In the genomic region with DNA sequence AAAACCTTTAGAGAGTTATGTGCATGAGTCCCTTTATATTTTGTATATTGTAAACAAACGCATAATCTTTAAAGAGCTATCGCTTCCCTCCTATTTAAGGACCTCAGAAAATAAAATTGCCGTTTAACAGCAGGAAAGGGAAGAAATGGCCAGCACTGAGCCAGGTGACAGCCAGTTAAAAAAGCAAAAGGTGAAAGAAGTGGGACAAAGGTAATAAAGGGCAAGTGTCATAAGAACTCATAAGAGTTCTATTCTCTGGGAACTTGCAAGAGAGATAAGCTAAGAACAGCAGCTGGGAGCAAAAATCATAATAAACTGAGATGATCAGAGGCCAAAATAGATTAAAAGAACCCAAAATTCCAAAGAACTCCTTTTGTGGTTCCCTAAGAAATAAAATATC, we compare ENCODE assay signal across 26 cellular contexts.
DNase-seq lines count a peak whose midpoint lies in the region; ATAC-seq, FAIRE-seq and TF ChIP-seq lines count a peak whose summit lies in the region.
"Had no signal": no experiment of that assay in that cellular context is flagged by ENCODE, and none has a peak within 500 bp of the region (broad histone marks: within the 10 kb centered on the region; RNA-seq: fewer than 3 reads in every experiment).

No MANE protein-coding gene starts in this region.

- no peak for TF ChIP-seq CTCF in mucosa of descending colon (IDR thresholded peaks at IDR 0.05)

- intact Hi-C loops in left colon (cut with DNase I, micrococcal nuclease) (no loop called here), mucosa of descending colon (cut with DNase I, micrococcal nuclease) (no loop called here), right cardiac atrium (cut with DNase I) (no loop called here)

- no peaks in the 10 kb centered on the region for H3K9me3 ChIP-seq in mucosa of descending colon
- H3K9me3 ChIP-seq in right cardiac atrium (ENCODE audit: control insufficient read depth, low read length), result no peaks in the 10 kb centered on the region
- H3K9me3 ChIP-seq: BE2C, BLaER1 had no signal

- H3K27ac ChIP-seq in right cardiac atrium (ENCODE audit: low read length), result no peak overlapping the region
- H3K27ac ChIP-seq: BLaER1 had no signal

- H3K27me3 ChIP-seq in right cardiac atrium (ENCODE audit: control insufficient read depth, insufficient read depth), result no peaks in the 10 kb centered on the region
- H3K27me3 ChIP-seq: BE2C, BLaER1 had no signal

- H3K4me3 ChIP-seq in mucosa of descending colon (no peak overlapping the region), right cardiac atrium (ENCODE audit: low read length) (no peak overlapping the region)
- H3K4me3 ChIP-seq: BLaER1, GM12878 had no signal

- no peaks in the 10 kb centered on the region for H3K36me3 ChIP-seq in mucosa of descending colon (ENCODE audit: low read depth)
- H3K36me3 ChIP-seq: BE2C, BLaER1 had no signal

- DNase-seq in left colon (no peak), left lobe of liver (ENCODE audit: low spot score) (no peak), mucosa of descending colon (no peak), right cardiac atrium (no peak), urothelium cell line (ENCODE audit: low spot score) (no peak), HCEC 1CT (no peak)
- DNase-seq: 8988T; ACHN; BE2C; C1 segment of cervical spinal cord; CD4-positive, alpha-beta memory T cell; CD4-positive, CD25-positive, alpha-beta regulatory T cell; CD8-positive, alpha-beta memory T cell; COR-L47; DMS 273 treated with DMSO at 0.1 percent for 48 hours; DMS153; DMS53; DMS79; DND-41; EL; GDM1 had no signal

- no peak for FAIRE-seq in urothelium cell line (lab: Jason Lieb, UNC)
- FAIRE-seq: A204.1, GM12878, GM12892, GM18507 had no signal

- WGBS in right cardiac atrium, result 63% methylated on average over 3 of the region's 3 CpGs

- H3K4me1 ChIP-seq in mucosa of descending colon (ENCODE audit: low read depth) (no peaks in the 10 kb centered on the region), right cardiac atrium (ENCODE audit: control insufficient read depth, insufficient read depth, low read length) (no peaks in the 10 kb centered on the region)
- H3K4me1 ChIP-seq: BE2C, BLaER1 had no signal

- ATAC-seq in left colon (peak; percentile 85), left lobe of liver (peak; percentile 81), mucosa of descending colon (peak; percentile 51), right cardiac atrium (no peak)
- ATAC-seq: GM12878 had no signal

Comparison
In these comparisons a context has a peak if more than half of its experiments do, and no peak if none do; other contexts are left out.
1. ATAC-seq: peak in left colon (single experiment), left lobe of liver (single experiment) and mucosa of descending colon (single experiment); none in right cardiac atrium (0 of 2).